In genomic region chr1:75423136-75423535, GRCh38 we compare ENCODE assay signal across 18 cellular contexts.
DNase-seq lines count a peak whose midpoint lies in the region; ATAC-seq and TF ChIP-seq lines count a peak whose summit lies in the region.
"Had no signal": no experiment of that assay in that cellular context is flagged by ENCODE, and none has a peak within 500 bp of the region (broad histone marks: within the 10 kb centered on the region; RNA-seq: fewer than 3 reads in every experiment).

No MANE protein-coding gene starts in this region.

- no peaks in the 10 kb centered on the region for H3K27me3 Mint-ChIP-seq in brain
- H3K27me3 Mint-ChIP-seq in activated naive CD8-positive, alpha-beta T cell treated with anti-CD3 and anti-CD28 coated beads, Interleukin-2, amount 50 U/mL, for 24 hours: no peaks in the 10 kb centered on the region
- H3K27me3 Mint-ChIP-seq: CD4-positive, CD25-positive, alpha-beta regulatory T cell; IgD-negative memory B cell had no signal

- no peaks in the 10 kb centered on the region for H3K36me3 Mint-ChIP-seq in brain
- no peaks in the 10 kb centered on the region for H3K36me3 Mint-ChIP-seq in activated naive CD8-positive, alpha-beta T cell treated with anti-CD3 and anti-CD28 coated beads, Interleukin-2, amount 50 U/mL, for 24 hours (ENCODE audit: low read depth)
- H3K36me3 Mint-ChIP-seq: CD4-positive, CD25-positive, alpha-beta regulatory T cell; IgD-negative memory B cell had no signal

- peak; percentile 4 for DNase-seq in NCI-H146 (lab: John Stamatoyannopoulos, UW)
- DNase-seq in NCI-H146 treated with DMSO at 0.1 percent for 48 hours (lab: John Stamatoyannopoulos, UW; ENCODE audit: unreplicated experiment): no peak
- DNase-seq in NCI-H748 treated with DMSO at 0.1 percent for 48 hours (lab: John Stamatoyannopoulos, UW): peak; percentile 67
- DNase-seq in effector CD4-positive, alpha-beta T cell: no peak
- no peak for DNase-seq in activated naive CD8-positive, alpha-beta T cell treated with anti-CD3 and anti-CD28 coated beads, Interleukin-2, amount 50 U/mL, for 24 hours
- no peak for DNase-seq in NCI-H446 (lab: John Stamatoyannopoulos, UW)
- DNase-seq: CD4-positive, CD25-positive, alpha-beta regulatory T cell; DMS79; EL; GDM1; GOT3; HFFc6; NCI-H1092; NCI-H2029; Right ventricle myocardium superior; RPMI8226 had no signal

- TF ChIP-seq CTCF in brain (conservative IDR thresholded peaks at IDR 0.05): no peak

- ATAC-seq in activated naive CD8-positive, alpha-beta T cell treated with anti-CD3 and anti-CD28 coated beads, Interleukin-2, amount 50 U/mL, for 24 hours: no peak

- H3K27ac Mint-ChIP-seq in brain: peak overlapping the region in 3 of 5 experiments; percentile 0 to 12 (median 3)
- H3K27ac Mint-ChIP-seq in activated naive CD8-positive, alpha-beta T cell treated with anti-CD3 and anti-CD28 coated beads, Interleukin-2, amount 50 U/mL, for 24 hours: no peak overlapping the region
- H3K27ac Mint-ChIP-seq: CD4-positive, CD25-positive, alpha-beta regulatory T cell; HFFc6; IgD-negative memory B cell had no signal

- H3K9me3 Mint-ChIP-seq in brain: peaks cover 0 to 2% (median 0%) of the 10 kb centered on the region in 5 experiments
- peaks cover 3% of the 10 kb centered on the region for H3K9me3 Mint-ChIP-seq in activated naive CD8-positive, alpha-beta T cell treated with anti-CD3 and anti-CD28 coated beads, Interleukin-2, amount 50 U/mL, for 24 hours
- H3K9me3 Mint-ChIP-seq: IgD-negative memory B cell had no signal

- peaks cover 37% of the 10 kb centered on the region for H3K4me1 Mint-ChIP-seq in brain
- no peaks in the 10 kb centered on the region for H3K4me1 Mint-ChIP-seq in activated naive CD8-positive, alpha-beta T cell treated with anti-CD3 and anti-CD28 coated beads, Interleukin-2, amount 50 U/mL, for 24 hours

- H3K4me3 Mint-ChIP-seq in brain: no peak overlapping the region
- H3K4me3 Mint-ChIP-seq in activated naive CD8-positive, alpha-beta T cell treated with anti-CD3 and anti-CD28 coated beads, Interleukin-2, amount 50 U/mL, for 24 hours: no peak overlapping the region
- H3K4me3 Mint-ChIP-seq: CD4-positive, CD25-positive, alpha-beta regulatory T cell; HFFc6; IgD-negative memory B cell had no signal

Comparison
In these comparisons a context has a peak if more than half of its experiments do, and no peak if none do; other contexts are left out.
1. DNase-seq: peak in NCI-H146 (single experiment) and NCI-H748 treated with DMSO at 0.1 percent for 48 hours (single experiment); none in NCI-H146 treated with DMSO at 0.1 percent for 48 hours (single experiment), effector CD4-positive, alpha-beta T cell (single experiment), activated naive CD8-positive, alpha-beta T cell treated with anti-CD3 and anti-CD28 coated beads, Interleukin-2, amount 50 U/mL, for 24 hours (single experiment) and NCI-H446 (0 of 2).